ENCODE assay signal across 8 cellular contexts in genomic region chr3:56681963-56682457, GRCh38. TPM values are rescaled to one million over a fixed set of nuclear protein-coding genes. Genes with fewer than 3 reads are reported as not detected.
DNase-seq lines count a peak whose midpoint lies in the region; ATAC-seq and TF ChIP-seq lines count a peak whose summit lies in the region.

No MANE protein-coding gene starts in this region.

- H4K20me1 ChIP-seq in Karpas-422 (ENCODE audit: insufficient read depth, low read depth, low read length) (no peaks in the 10 kb centered on the region), neural cell (ENCODE audit: insufficient read depth) (no peaks in the 10 kb centered on the region)

- H3K4me3 ChIP-seq in Caco-2 (ENCODE audit: low read depth, low read length), result peak overlapping the region; percentile 94
- H3K4me3 ChIP-seq in Karpas-422 (ENCODE audit: low read length), result peak overlapping the region; percentile 83
- H3K4me3 ChIP-seq in dorsolateral prefrontal cortex, result peak overlapping the region; percentile 71 to 97 (median 88)
- peak overlapping the region; percentile 92 for H3K4me3 ChIP-seq in neural cell (ENCODE audit: low read length)

- TF ChIP-seq CTCF in Caco-2 (IDR thresholded peaks at IDR 0.05; ENCODE audit: insufficient read depth in 1 of 2, low read depth in 1 of 2, low read length in 1 of 2, severe bottlenecking in 1 of 2, unreplicated experiment in 1 of 2) (no peak), dorsolateral prefrontal cortex (IDR thresholded peaks at IDR 0.05 in 54 of 56, conservative IDR thresholded peaks at IDR 0.05 in 2 of 56; ENCODE audit: low read depth in 1 of 56, partially characterized antibody in 56 of 56) (peak in 1 of 56 donors; percentile 8), neural cell (IDR thresholded peaks at IDR 0.05; ENCODE audit: poor library complexity, severe bottlenecking) (no peak)

- peaks cover 11% of the 10 kb centered on the region for H3F3A ChIP-seq in neural cell (ENCODE audit: insufficient read depth, low read length, poor library complexity, severe bottlenecking)

- H3K4me3 Mint-ChIP-seq in Caco-2 (ENCODE audit: unreplicated experiment), result peak overlapping the region; percentile 94

- H3K9me2 ChIP-seq in Karpas-422 (replicated peaks; ENCODE audit: insufficient read depth, low read length), result no peaks in the 10 kb centered on the region
- no peaks in the 10 kb centered on the region for H3K9me2 ChIP-seq in neural cell (ENCODE audit: insufficient read depth, low read length)

- H3K4me2 ChIP-seq in Karpas-422 (ENCODE audit: low read depth, low read length, poor library complexity, severe bottlenecking) (peak overlapping the region; percentile 91), neural cell (ENCODE audit: low read length) (peak overlapping the region; percentile 56)

- no peaks in the 10 kb centered on the region for H3K9me3 Mint-ChIP-seq in Caco-2 (ENCODE audit: unreplicated experiment)

- no TSS peak for BruUV-seq in Caco-2 (replicated peaks; lab: Mats Ljungman, UMichigan)

- no peaks in the 10 kb centered on the region for H3K27me3 Mint-ChIP-seq in Caco-2 (ENCODE audit: insufficient read depth, unreplicated experiment)

- ATAC-seq in GM19351 (IDR thresholded peaks at IDR 0.05; ENCODE audit: unreplicated experiment), result no peak
- ATAC-seq in HG02798 (IDR thresholded peaks at IDR 0.05; ENCODE audit: poor library complexity, unreplicated experiment), result no peak

- H3K79me2 ChIP-seq in Karpas-422 (ENCODE audit: low read length) (peaks cover 58% of the 10 kb centered on the region), neural cell (replicated peaks; ENCODE audit: insufficient read depth, low read length) (peaks cover 29% of the 10 kb centered on the region)

- H3K36me3 ChIP-seq in Caco-2 (ENCODE audit: control insufficient read depth, insufficient read depth, low read length) (no peaks in the 10 kb centered on the region), Karpas-422 (ENCODE audit: insufficient read depth, low read length) (peaks cover 35% of the 10 kb centered on the region), neural cell (ENCODE audit: insufficient read depth, low read length) (no peaks in the 10 kb centered on the region)

- no peak for TF ChIP-seq RAD21 in neural cell (conservative IDR thresholded peaks at IDR 0.05)

- intact Hi-C loops in Caco-2 (cut with micrococcal nuclease; ENCODE audit: unreplicated experiment), result no loop called here
- intact Hi-C loops in dorsolateral prefrontal cortex (cut with DNase I), result loop anchor here (5.0 kb wide), 2 partner anchors 120 to 125 kb away; partner anchors contain the start of genes ARHGEF3 (in 2 of the 2) and CCDC66 (in 1 of the 2)

- no peak for TF ChIP-seq EP300 in neural cell (conservative IDR thresholded peaks at IDR 0.05; ENCODE audit: poor library complexity, severe bottlenecking)

- peak overlapping the region; percentile 89 for H3K27ac ChIP-seq in Karpas-422 (ENCODE audit: low read length)
- peak overlapping the region; percentile 76 to 100 (median 98) for H3K27ac ChIP-seq in dorsolateral prefrontal cortex
- H3K27ac ChIP-seq in neural cell (ENCODE audit: low read length), result peak overlapping the region; percentile 99

- CTCF ChIA-PET in Caco-2 (lab: Charles Lee), result interaction anchor here (0.7 to 1.7 kb wide), 3 partner anchors 8 to 307 kb away, joined by 5 to 9 read pairs (median 7); partner anchors contain the start of gene ARHGEF3

- H3K9me3 ChIP-seq in Caco-2 (no peaks in the 10 kb centered on the region), Karpas-422 (ENCODE audit: low read length) (no peaks in the 10 kb centered on the region; the same call in 1 of the 2 replicates), neural cell (ENCODE audit: low read length) (no peaks in the 10 kb centered on the region)

- H3K27ac Mint-ChIP-seq in Caco-2 (ENCODE audit: unreplicated experiment), result peak overlapping the region; percentile 79

- peaks cover 7% of the 10 kb centered on the region for H3K4me1 Mint-ChIP-seq in Caco-2 (ENCODE audit: low read depth, unreplicated experiment)

- H3K9ac ChIP-seq in Karpas-422 (ENCODE audit: low read length) (peak overlapping the region; percentile 98), neural cell (ENCODE audit: low read length) (peak overlapping the region; percentile 98)

- peak overlapping the region; percentile 57; the same call in 1 of the 2 replicates for H2AFZ ChIP-seq in Karpas-422 (ENCODE audit: low read length)
- peak overlapping the region; percentile 98 for H2AFZ ChIP-seq in neural cell (ENCODE audit: low read depth, low read length)

- H3K36me3 Mint-ChIP-seq in Caco-2 (ENCODE audit: insufficient read depth, unreplicated experiment), result peaks cover 49% of the 10 kb centered on the region

- H3K27me3 ChIP-seq in Caco-2 (replicated peaks; ENCODE audit: control insufficient read depth, insufficient read depth, low read length) (no peaks in the 10 kb centered on the region), Karpas-422 (ENCODE audit: low read length) (no peaks in the 10 kb centered on the region), dorsolateral prefrontal cortex (no peaks in the 10 kb centered on the region), neural cell (ENCODE audit: insufficient read depth, low read depth, low read length) (no peaks in the 10 kb centered on the region)

- peaks cover 17% of the 10 kb centered on the region for H3K4me1 ChIP-seq in Caco-2
- H3K4me1 ChIP-seq in Karpas-422 (ENCODE audit: low read length), result peaks cover 30% of the 10 kb centered on the region

- POLR2A ChIA-PET in Caco-2 (lab: Charles Lee), result interaction anchor here (1.1 to 1.9 kb wide), 3 partner anchors 9 to 309 kb away, joined by 5 to 18 read pairs (median 8); no protein-coding TSS in a partner anchor

- DNase-seq in Caco-2, result no peak
- no peak for DNase-seq in Karpas-422
- peak in 1 of 10 donors; percentile 48 for DNase-seq in dorsolateral prefrontal cortex
- no peak for DNase-seq in stimulated activated naive CD4-positive, alpha-beta T cell treated with Interleukin-2 at 50 U/mL for 16 hours (lab: John Stamatoyannopoulos, UW)
- DNase-seq in effector CD8-positive, alpha-beta T cell (lab: John Stamatoyannopoulos, UW), result no peak

TF ChIP-seq in neural cell, 6 proteins besides CTCF, POLR2A, EP300 and RAD21:
- TF ChIP-seq SMC3 (conservative IDR thresholded peaks at IDR 0.05; ENCODE audit: poor library complexity), result no peak
- TF ChIP-seq POLR2AphosphoS5 (IDR thresholded peaks at IDR 0.05), result no peak
- no peak for TF ChIP-seq EZH2 (IDR thresholded peaks at IDR 0.05; ENCODE audit: borderline replicate concordance, insufficient read depth, low read length, poor library complexity, severe bottlenecking)
- no peak for TF ChIP-seq REST (IDR thresholded peaks at IDR 0.05; ENCODE audit: borderline replicate concordance)
- no peak for TF ChIP-seq TAF1 (IDR thresholded peaks at IDR 0.05; ENCODE audit: low read depth)
TF ChIP-seq in neural cell: peak in this region for 0.

RNA-seq across cellular contexts. Expression of gene TASOR, which starts 1.1 kb away (rescaled TPM):
- total RNA-seq in Caco-2 (2022) (54.7 and 59.0 TPM in 2 replicates), dorsolateral prefrontal cortex (10 to 100 TPM; 44.8 to 89.4 (median 59.7) TPM)
- 87.5 and 112 TPM in 2 replicates for total RNA-seq in Karpas-422 (2014; rRNA removed; shearing (Covaris generic); ENCODE audit: low replicate concordance)
- 84.8 and 85.4 TPM in 2 replicates for polyA plus RNA-seq in neural cell
- 135 and 151 TPM in 2 replicates for polyA minus RNA-seq in neural cell
